In the genomic region with DNA sequence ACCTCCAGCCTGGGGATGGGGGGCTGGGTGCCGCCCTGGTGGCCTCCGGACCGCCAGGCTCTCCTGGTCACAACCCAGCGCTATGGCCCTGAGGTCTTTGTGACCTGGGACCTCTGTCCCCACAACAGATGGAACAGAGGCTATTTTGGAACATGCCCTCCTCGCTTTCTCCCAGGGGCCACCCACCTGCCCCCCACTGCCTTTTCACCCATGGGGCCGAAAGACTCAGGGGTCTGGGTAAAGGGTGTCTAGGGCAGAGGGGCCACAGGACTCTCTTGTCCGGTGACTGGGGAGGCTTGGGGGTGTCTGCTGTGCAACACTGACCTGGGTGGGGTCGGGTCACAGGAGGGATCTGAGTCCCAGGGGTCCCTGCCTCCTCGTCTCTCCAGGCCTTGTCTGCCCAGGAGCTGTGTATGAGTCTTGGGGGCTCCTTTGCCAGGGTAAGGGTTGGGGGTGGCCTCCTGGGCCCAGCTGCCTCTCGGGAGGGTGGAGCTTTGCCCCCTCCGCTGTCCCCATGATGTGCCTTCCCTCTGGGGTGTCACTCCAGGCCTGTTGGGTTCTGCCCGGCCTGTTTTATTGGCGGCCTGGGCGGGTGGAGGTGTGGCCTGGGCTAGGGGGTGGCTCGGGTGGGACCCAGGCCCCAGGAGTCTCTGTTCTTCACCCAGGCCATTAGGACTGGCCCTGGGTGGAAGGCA, we compare ENCODE assay signal across 1 cellular context.
TF ChIP-seq lines count a peak whose summit lies in the region.

No MANE protein-coding gene starts in this region.

TF ChIP-seq in SK-N-SH treated with all-trans-retinoic acid at 6 μM for 48 hours, 23 proteins besides CTCF, POLR2A, EP300 and RAD21 (continued from another document):
- TF ChIP-seq, protein P1, sequence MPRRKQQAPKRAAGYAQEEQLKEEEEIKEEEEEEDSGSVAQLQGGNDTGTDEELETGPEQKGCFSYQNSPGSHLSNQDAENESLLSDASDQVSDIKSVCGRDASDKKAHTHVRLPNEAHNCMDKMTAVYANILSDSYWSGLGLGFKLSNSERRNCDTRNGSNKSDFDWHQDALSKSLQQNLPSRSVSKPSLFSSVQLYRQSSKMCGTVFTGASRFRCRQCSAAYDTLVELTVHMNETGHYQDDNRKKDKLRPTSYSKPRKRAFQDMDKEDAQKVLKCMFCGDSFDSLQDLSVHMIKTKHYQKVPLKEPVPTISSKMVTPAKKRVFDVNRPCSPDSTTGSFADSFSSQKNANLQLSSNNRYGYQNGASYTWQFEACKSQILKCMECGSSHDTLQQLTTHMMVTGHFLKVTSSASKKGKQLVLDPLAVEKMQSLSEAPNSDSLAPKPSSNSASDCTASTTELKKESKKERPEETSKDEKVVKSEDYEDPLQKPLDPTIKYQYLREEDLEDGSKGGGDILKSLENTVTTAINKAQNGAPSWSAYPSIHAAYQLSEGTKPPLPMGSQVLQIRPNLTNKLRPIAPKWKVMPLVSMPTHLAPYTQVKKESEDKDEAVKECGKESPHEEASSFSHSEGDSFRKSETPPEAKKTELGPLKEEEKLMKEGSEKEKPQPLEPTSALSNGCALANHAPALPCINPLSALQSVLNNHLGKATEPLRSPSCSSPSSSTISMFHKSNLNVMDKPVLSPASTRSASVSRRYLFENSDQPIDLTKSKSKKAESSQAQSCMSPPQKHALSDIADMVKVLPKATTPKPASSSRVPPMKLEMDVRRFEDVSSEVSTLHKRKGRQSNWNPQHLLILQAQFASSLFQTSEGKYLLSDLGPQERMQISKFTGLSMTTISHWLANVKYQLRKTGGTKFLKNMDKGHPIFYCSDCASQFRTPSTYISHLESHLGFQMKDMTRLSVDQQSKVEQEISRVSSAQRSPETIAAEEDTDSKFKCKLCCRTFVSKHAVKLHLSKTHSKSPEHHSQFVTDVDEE (CRISPR knock-in tag; IDR thresholded peaks at IDR 0.05), result no peak
- no peak for TF ChIP-seq PATZ1 (CRISPR knock-in tag; IDR thresholded peaks at IDR 0.05; ENCODE audit: borderline replicate concordance)
- no peak for TF ChIP-seq ARNTL (CRISPR knock-in tag; IDR thresholded peaks at IDR 0.05; ENCODE audit: borderline replicate concordance, low read depth)
- no peak for TF ChIP-seq ISL1 (CRISPR knock-in tag; IDR thresholded peaks at IDR 0.05)
- TF ChIP-seq, protein P2, sequence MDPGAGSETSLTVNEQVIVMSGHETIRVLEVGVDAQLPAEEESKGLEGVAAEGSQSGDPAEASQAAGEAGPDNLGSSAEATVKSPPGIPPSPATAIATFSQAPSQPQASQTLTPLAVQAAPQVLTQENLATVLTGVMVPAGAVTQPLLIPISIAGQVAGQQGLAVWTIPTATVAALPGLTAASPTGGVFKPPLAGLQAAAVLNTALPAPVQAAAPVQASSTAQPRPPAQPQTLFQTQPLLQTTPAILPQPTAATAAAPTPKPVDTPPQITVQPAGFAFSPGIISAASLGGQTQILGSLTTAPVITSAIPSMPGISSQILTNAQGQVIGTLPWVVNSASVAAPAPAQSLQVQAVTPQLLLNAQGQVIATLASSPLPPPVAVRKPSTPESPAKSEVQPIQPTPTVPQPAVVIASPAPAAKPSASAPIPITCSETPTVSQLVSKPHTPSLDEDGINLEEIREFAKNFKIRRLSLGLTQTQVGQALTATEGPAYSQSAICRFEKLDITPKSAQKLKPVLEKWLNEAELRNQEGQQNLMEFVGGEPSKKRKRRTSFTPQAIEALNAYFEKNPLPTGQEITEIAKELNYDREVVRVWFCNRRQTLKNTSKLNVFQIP (CRISPR knock-in tag; IDR thresholded peaks at IDR 0.05; ENCODE audit: borderline replicate concordance, low read depth), result no peak
- TF ChIP-seq ZNF70 (CRISPR knock-in tag; IDR thresholded peaks at IDR 0.05), result no peak
- TF ChIP-seq CSDC2 (CRISPR knock-in tag; IDR thresholded peaks at IDR 0.05), result no peak
- TF ChIP-seq, protein P3, sequence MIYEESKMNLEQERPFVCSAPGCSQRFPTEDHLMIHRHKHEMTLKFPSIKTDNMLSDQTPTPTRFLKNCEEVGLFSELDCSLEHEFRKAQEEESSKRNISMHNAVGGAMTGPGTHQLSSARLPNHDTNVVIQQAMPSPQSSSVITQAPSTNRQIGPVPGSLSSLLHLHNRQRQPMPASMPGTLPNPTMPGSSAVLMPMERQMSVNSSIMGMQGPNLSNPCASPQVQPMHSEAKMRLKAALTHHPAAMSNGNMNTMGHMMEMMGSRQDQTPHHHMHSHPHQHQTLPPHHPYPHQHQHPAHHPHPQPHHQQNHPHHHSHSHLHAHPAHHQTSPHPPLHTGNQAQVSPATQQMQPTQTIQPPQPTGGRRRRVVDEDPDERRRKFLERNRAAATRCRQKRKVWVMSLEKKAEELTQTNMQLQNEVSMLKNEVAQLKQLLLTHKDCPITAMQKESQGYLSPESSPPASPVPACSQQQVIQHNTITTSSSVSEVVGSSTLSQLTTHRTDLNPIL (CRISPR knock-in tag; IDR thresholded peaks at IDR 0.05; ENCODE audit: low read depth), result no peak
- no peak for TF ChIP-seq TCF4 (CRISPR knock-in tag; IDR thresholded peaks at IDR 0.05; ENCODE audit: borderline replicate concordance)
- no peak for TF ChIP-seq ZC3H10 (CRISPR knock-in tag; IDR thresholded peaks at IDR 0.05)
- no peak for TF ChIP-seq RARB (CRISPR knock-in tag; IDR thresholded peaks at IDR 0.05)
- TF ChIP-seq ZNF565 (CRISPR knock-in tag; conservative IDR thresholded peaks at IDR 0.05; ENCODE audit: low read depth), result no peak
- no peak for TF ChIP-seq PPARA (CRISPR knock-in tag; IDR thresholded peaks at IDR 0.05; ENCODE audit: borderline replicate concordance)
- TF ChIP-seq ZFP3 (CRISPR knock-in tag; IDR thresholded peaks at IDR 0.05), result no peak
